ENCODE assay signal across 27 cellular contexts in genomic region chr2:26457695-26458364, GRCh38. TPM values are rescaled to one million over a fixed set of nuclear protein-coding genes. Genes with fewer than 3 reads are reported as not detected.
DNase-seq lines count a peak whose midpoint lies in the region; ATAC-seq, FAIRE-seq and TF ChIP-seq lines count a peak whose summit lies in the region.
"Had no signal": no experiment of that assay in that cellular context is flagged by ENCODE, and none has a peak within 500 bp of the region (broad histone marks: within the 10 kb centered on the region; RNA-seq: fewer than 3 reads in every experiment).

No MANE protein-coding gene starts in this region.

- in situ Hi-C loops in HepG2 (cut with HindIII; ENCODE audit: extremely low pct_ligation_motif_present, low pct_unique_long_range_greater_than_20kb), result no loop called here

- H2AFZ ChIP-seq in PC-9, result no peak overlapping the region
- peak overlapping the region; percentile 24 for H2AFZ ChIP-seq in HepG2 (ENCODE audit: low read length)

- H3K4me1 ChIP-seq in PC-9 (replicated peaks; ENCODE audit: insufficient read depth), result peaks cover 41% of the 10 kb centered on the region
- peaks cover 47% of the 10 kb centered on the region for H3K4me1 ChIP-seq in HepG2 (ENCODE audit: insufficient read depth, low read length)
- H3K4me1 ChIP-seq: SJCRH30 had no signal

- BruUV-seq in PC-9 (replicated peaks; lab: Mats Ljungman, UMichigan) (no TSS peak), HepG2 (replicated peaks; lab: Mats Ljungman, UMichigan) (no TSS peak)

- no peak for TF ChIP-seq POLR2A in HepG2 (IDR thresholded peaks at IDR 0.05; ENCODE audit: insufficient read depth in 1 of 2, low read depth in 2 of 2, low read length in 2 of 2)

- peak; percentile 37 for DNase-seq in ELF-1 (ENCODE audit: low read depth, low spot score)
- DNase-seq in PC-9, result peak in 1 of 2 experiments; percentile 38
- DNase-seq in HepG2 (ENCODE audit: low spot score), result no peak
- peak; percentile 2 for DNase-seq in stimulated activated CD8-positive, alpha-beta memory T cell treated with anti-CD3 and anti-CD28 coated beads, Interleukin-4, amount 100 ng/mL, for 48 hours
- no peak for DNase-seq in SK-N-DZ (ENCODE audit: low spot score)
- DNase-seq in kidney tubule cell (ENCODE audit: low spot score), result no peak
- DNase-seq: activated CD4-positive, alpha-beta memory T cell treated with anti-CD3 and anti-CD28 coated beads, Interleukin-2, amount 10 ng/mL, durations not matched to agents 7 days and 5 days; activated T-cell treated with anti-CD3 and anti-CD28 coated beads for 4 hours; Calu3; left ventricle myocardium superior; naive B cell; NCI-H1092 treated with DMSO at 0.1 percent for 48 hours; NCI-H187 treated with DMSO at 0.1 percent for 48 hours; NCI-H526; occipital lobe; SJCRH30; stimulated activated CD4-positive, alpha-beta T cell treated with anti-CD3 and anti-CD28 coated beads, Interleukin-1b, Interleukin-23, amount 100 ng/mL, for 48 hours; T-cell had no signal

- H3F3A ChIP-seq in PC-9 (ENCODE audit: insufficient read depth, low read depth), result peaks cover 11% of the 10 kb centered on the region; the same call in 1 of the 2 replicates

- TF ChIP-seq EP300 in HepG2 (IDR thresholded peaks at IDR 0.05; ENCODE audit: low read depth in 2 of 2, low read length in 2 of 2) (no peak), HepG2 (CRISPR knock-in tag; IDR thresholded peaks at IDR 0.05; ENCODE audit: borderline replicate concordance) (no peak)

- H4K20me1 ChIP-seq in PC-9 (ENCODE audit: insufficient read depth) (no peaks in the 10 kb centered on the region), HepG2 (ENCODE audit: insufficient read depth, low read length) (no peaks in the 10 kb centered on the region)

- no peaks in the 10 kb centered on the region for H3K9me3 ChIP-seq in PC-9 (ENCODE audit: insufficient read depth, low read depth)
- no peaks in the 10 kb centered on the region for H3K9me3 ChIP-seq in HepG2 (ENCODE audit: low read length)
- H3K9me3 ChIP-seq: Peyer's patch, SJCRH30, upper lobe of left lung had no signal

- H3K27ac ChIP-seq in PC-9 (peak overlapping the region; percentile 85; the same call in 1 of the 2 replicates), HepG2 (ENCODE audit: extremely low read length, insufficient read depth, low read length) (peak overlapping the region; percentile 69)
- H3K27ac ChIP-seq: dorsolateral prefrontal cortex, SJCRH30 had no signal

- H3K79me2 ChIP-seq in PC-9 (ENCODE audit: low read depth) (no peaks in the 10 kb centered on the region), HepG2 (ENCODE audit: insufficient read depth, low read length) (no peaks in the 10 kb centered on the region)

- no peaks in the 10 kb centered on the region for H3K9me2 ChIP-seq in PC-9 (ENCODE audit: insufficient read depth)

- H3K4me2 ChIP-seq in PC-9 (no peak overlapping the region), HepG2 (ENCODE audit: low read depth, low read length) (peak overlapping the region; percentile 95)

- no peak; the same call in 1 of the 2 replicates for TF ChIP-seq RAD21 in HepG2 (CRISPR knock-in tag; IDR thresholded peaks at IDR 0.05)

- FAIRE-seq in HepG2 (lab: Jason Lieb, UNC), result no peak
- FAIRE-seq: islet of Langerhans, small intestine had no signal

- H3K27me3 ChIP-seq in PC-9 (ENCODE audit: insufficient read depth, low read depth), result no peaks in the 10 kb centered on the region
- no peaks in the 10 kb centered on the region; a peak in 1 of 5 replicates for H3K27me3 ChIP-seq in HepG2 (ENCODE audit: control insufficient read depth in 1 of 2, insufficient read depth in 2 of 2, low read length in 2 of 2)
- H3K27me3 ChIP-seq: dorsolateral prefrontal cortex, Peyer's patch, upper lobe of left lung had no signal

- H3K9ac ChIP-seq in HepG2 (ENCODE audit: insufficient read depth, low read depth, low read length), result peak overlapping the region; percentile 69

- intact Hi-C loops in PC-9 (cut with micrococcal nuclease; ENCODE audit: unreplicated experiment), result loop anchor here (5.0 kb wide), 1 partner anchor 51 kb away; no protein-coding TSS in a partner anchor
- intact Hi-C loops in HepG2 (cut with micrococcal nuclease; ENCODE audit: unreplicated experiment), result loop anchor here (5.0 kb wide), 2 partner anchors 61 to 126 kb away; no protein-coding TSS in a partner anchor

- POLR2A ChIA-PET in PC-9 (lab: Charles Lee; ENCODE audit: unreplicated experiment), result interaction anchor here (0.6 kb wide), 1 partner anchor 112 kb away, joined by 4 read pairs; the partner anchor contains the start of gene SELENOI
- POLR2A ChIA-PET in HepG2 (lab: Yijun Ruan, JAX), result interaction anchor here (0.7 to 6.2 kb wide), 4 partner anchors 9 to 112 kb away, joined by 3 to 52 read pairs (median 8); partner anchors contain the start of genes ADGRF3 and SELENOI

- H3K4me3 ChIP-seq in PC-9, result no peak overlapping the region
- peak overlapping the region; percentile 46 to 76 (median 50) for H3K4me3 ChIP-seq in HepG2 (replicated peaks in 1 of 3; ENCODE audit: insufficient read depth in 1 of 3, low read depth in 2 of 3, low read length in 3 of 3)
- H3K4me3 ChIP-seq: dorsolateral prefrontal cortex, Peyer's patch, SJCRH30, upper lobe of left lung had no signal

- no peaks in the 10 kb centered on the region for H3K36me3 ChIP-seq in PC-9 (ENCODE audit: low read depth)
- no peaks in the 10 kb centered on the region for H3K36me3 ChIP-seq in HepG2 (replicated peaks in 1 of 2; ENCODE audit: control insufficient read depth in 1 of 2, insufficient read depth in 2 of 2, low read length in 2 of 2)
- H3K36me3 ChIP-seq: Peyer's patch, SJCRH30, upper lobe of left lung had no signal

- CTCF ChIA-PET in PC-9 (lab: Charles Lee), result no interaction called here
- CTCF ChIA-PET in HepG2 (lab: Yijun Ruan, JAX; ENCODE audit: low intra/inter-chr PET ratio, low total read pairs), result no interaction called here

- WGBS in HepG2 (ENCODE audit: low lambda C conversion rate), result 52% methylated on average over 19 of the region's 19 CpGs

- TF ChIP-seq CTCF in PC-9 (conservative IDR thresholded peaks at IDR 0.05) (no peak), HepG2 (CRISPR knock-in tag; IDR thresholded peaks at IDR 0.05) (no peak)

- ATAC-seq in HepG2 (peak; percentile 1), GM21360 (IDR thresholded peaks at IDR 0.05; ENCODE audit: unreplicated experiment) (no peak)
- ATAC-seq: activated CD4-positive, CD25-positive, alpha-beta regulatory T cell treated with anti-CD3 and anti-CD28 coated beads, Interleukin-2, amount 50 U/mL, for 24 hours; left ventricle myocardium superior; T-cell had no signal

RNA-seq across cellular contexts. Expression of gene OTOF, which starts 20.1 kb away (rescaled TPM):
- total RNA-seq in PC-9 (2021) (not detected in 2 replicates), HepG2 (2016; rRNA removed; fragmentation: Illumina TruSeq; extraction: Trizol) (0.04 TPM in 1 of 2 replicates, not detected in the other)
- 0.09 TPM in 1 of 2 replicates, not detected in the other for total RNA-seq in HepG2 (2016; cell fraction: cytosol; rRNA removed; fragmentation: Illumina TruSeq; extraction: Trizol; ENCODE audit: low read depth)
- total RNA-seq in HepG2 (2016; cell fraction: insoluble cytoplasmic fraction; rRNA removed; fragmentation: Illumina TruSeq; extraction: Trizol), result 0.04 TPM in 1 of 2 replicates, not detected in the other
- total RNA-seq in HepG2 (2016; cell fraction: membrane; rRNA removed; fragmentation: Illumina TruSeq; extraction: Trizol), result 0.03 TPM in 1 of 2 replicates, not detected in the other
- 0.06 TPM in 1 of 2 replicates, not detected in the other for total RNA-seq in HepG2 (2016; cell fraction: nucleus; rRNA removed; fragmentation: Illumina TruSeq; extraction: Trizol)
- not detected in 2 replicates for polyA plus RNA-seq in HepG2 (2011; rRNA removed)
- polyA plus RNA-seq in HepG2 (2011; cell fraction: cytosol; rRNA removed), result 0.01 TPM in 2 replicates
- 0.12 and 0.26 TPM in 2 replicates for polyA plus RNA-seq in HepG2 (2011; cell fraction: nucleus; rRNA removed)
- 0.05 TPM in 1 of 2 replicates, not detected in the other for polyA plus RNA-seq in HepG2 (2012)
- not detected in 2 replicates for polyA plus RNA-seq in HepG2 (2016; cell fraction: cytosol; fragmentation: Illumina TruSeq; extraction: Trizol; ENCODE audit: low read depth)
- polyA plus RNA-seq in HepG2 (2016; cell fraction: insoluble cytoplasmic fraction; fragmentation: Illumina TruSeq; extraction: Trizol; ENCODE audit: low read depth), result 0.04 TPM in 1 of 2 replicates, not detected in the other
- polyA plus RNA-seq in HepG2 (2016; cell fraction: membrane; fragmentation: Illumina TruSeq; extraction: Trizol; ENCODE audit: low read depth), result not detected in 2 replicates
- polyA plus RNA-seq in HepG2 (2016; cell fraction: nucleus; fragmentation: Illumina TruSeq; extraction: Trizol; ENCODE audit: insufficient read depth, low read depth), result 0.33 TPM in 1 of 2 replicates, not detected in the other
- 0.02 TPM in 1 of 2 replicates, not detected in the other for polyA minus RNA-seq in HepG2 (2011; rRNA and poly(A)+ RNA removed; ENCODE audit: low replicate concordance)
- polyA minus RNA-seq in HepG2 (2011; cell fraction: cytosol; rRNA and poly(A)+ RNA removed), result not detected in 2 replicates
- not detected in 2 replicates for polyA minus RNA-seq in HepG2 (2011; cell fraction: nucleus; rRNA and poly(A)+ RNA removed)
- polyA plus RNA-seq in SK-N-DZ (2014; cell fraction: cytosol; rRNA removed), result 0.50 and 0.56 TPM in 2 replicates
- polyA plus RNA-seq in SK-N-DZ (2014; cell fraction: nucleus; rRNA removed), result 3.3 and 8.5 TPM in 2 replicates
- total RNA-seq: Calu3, left ventricle myocardium superior had no signal
- polyA plus RNA-seq: CD14-positive monocyte, IgD-negative memory B cell had no signal

RNA-seq across cellular contexts. Expression of gene DRC1, which starts 56.1 kb away (rescaled TPM):
- total RNA-seq in PC-9 (2021) (4.7 and 6.4 TPM in 2 replicates), HepG2 (2016; rRNA removed; fragmentation: Illumina TruSeq; extraction: Trizol) (0.07 and 0.08 TPM in 2 replicates)
- 0.18 and 0.30 TPM in 2 replicates for total RNA-seq in HepG2 (2016; cell fraction: cytosol; rRNA removed; fragmentation: Illumina TruSeq; extraction: Trizol; ENCODE audit: low read depth)
- total RNA-seq in HepG2 (2016; cell fraction: insoluble cytoplasmic fraction; rRNA removed; fragmentation: Illumina TruSeq; extraction: Trizol), result not detected in 2 replicates
- total RNA-seq in HepG2 (2016; cell fraction: membrane; rRNA removed; fragmentation: Illumina TruSeq; extraction: Trizol), result 0.07 and 0.09 TPM in 2 replicates
- not detected in 2 replicates for total RNA-seq in HepG2 (2016; cell fraction: nucleus; rRNA removed; fragmentation: Illumina TruSeq; extraction: Trizol)
- polyA plus RNA-seq in HepG2 (2011; rRNA removed), result not detected in 2 replicates
- polyA plus RNA-seq in HepG2 (2011; cell fraction: cytosol; rRNA removed), result not detected in 2 replicates
- polyA plus RNA-seq in HepG2 (2011; cell fraction: nucleus; rRNA removed), result not detected in 2 replicates
- not detected in 2 replicates for polyA plus RNA-seq in HepG2 (2012)
- polyA plus RNA-seq in HepG2 (2016; cell fraction: cytosol; fragmentation: Illumina TruSeq; extraction: Trizol; ENCODE audit: low read depth), result 0.11 and 0.16 TPM in 2 replicates
- not detected in 2 replicates for polyA plus RNA-seq in HepG2 (2016; cell fraction: insoluble cytoplasmic fraction; fragmentation: Illumina TruSeq; extraction: Trizol; ENCODE audit: low read depth)
- 0.08 TPM in 1 of 2 replicates, not detected in the other for polyA plus RNA-seq in HepG2 (2016; cell fraction: membrane; fragmentation: Illumina TruSeq; extraction: Trizol; ENCODE audit: low read depth)
- not detected in 2 replicates for polyA plus RNA-seq in HepG2 (2016; cell fraction: nucleus; fragmentation: Illumina TruSeq; extraction: Trizol; ENCODE audit: insufficient read depth, low read depth)
- polyA minus RNA-seq in HepG2 (2011; rRNA and poly(A)+ RNA removed; ENCODE audit: low replicate concordance), result 0.22 TPM in 1 of 2 replicates, not detected in the other
- not detected in 2 replicates for polyA minus RNA-seq in HepG2 (2011; cell fraction: cytosol; rRNA and poly(A)+ RNA removed)
- polyA minus RNA-seq in HepG2 (2011; cell fraction: nucleus; rRNA and poly(A)+ RNA removed), result not detected in 2 replicates
- polyA plus RNA-seq in SK-N-DZ (2014; cell fraction: cytosol; rRNA removed), result not detected in 2 replicates
- not detected in 2 replicates for polyA plus RNA-seq in SK-N-DZ (2014; cell fraction: nucleus; rRNA removed)
- total RNA-seq: activated CD4-positive, alpha-beta memory T cell treated with anti-CD3 and anti-CD28 coated beads, Interleukin-2, amount 10 ng/mL, durations not matched to agents 7 days and 5 days; Calu3; left ventricle myocardium superior; Peyer's patch; T-cell had no signal
- polyA plus RNA-seq: CD14-positive monocyte, IgD-negative memory B cell had no signal

Comparison
In these comparisons a context has a peak if more than half of its experiments do, and no peak if none do; other contexts are left out.
1. DNase-seq: peak in ELF-1 (single experiment) and stimulated activated CD8-positive, alpha-beta memory T cell treated with anti-CD3 and anti-CD28 coated beads, Interleukin-4, amount 100 ng/mL, for 48 hours (single experiment); none in HepG2 (single experiment), SK-N-DZ (single experiment) and kidney tubule cell (single experiment).